14 cellular contexts compared by ENCODE assay signal in the genomic region with DNA sequence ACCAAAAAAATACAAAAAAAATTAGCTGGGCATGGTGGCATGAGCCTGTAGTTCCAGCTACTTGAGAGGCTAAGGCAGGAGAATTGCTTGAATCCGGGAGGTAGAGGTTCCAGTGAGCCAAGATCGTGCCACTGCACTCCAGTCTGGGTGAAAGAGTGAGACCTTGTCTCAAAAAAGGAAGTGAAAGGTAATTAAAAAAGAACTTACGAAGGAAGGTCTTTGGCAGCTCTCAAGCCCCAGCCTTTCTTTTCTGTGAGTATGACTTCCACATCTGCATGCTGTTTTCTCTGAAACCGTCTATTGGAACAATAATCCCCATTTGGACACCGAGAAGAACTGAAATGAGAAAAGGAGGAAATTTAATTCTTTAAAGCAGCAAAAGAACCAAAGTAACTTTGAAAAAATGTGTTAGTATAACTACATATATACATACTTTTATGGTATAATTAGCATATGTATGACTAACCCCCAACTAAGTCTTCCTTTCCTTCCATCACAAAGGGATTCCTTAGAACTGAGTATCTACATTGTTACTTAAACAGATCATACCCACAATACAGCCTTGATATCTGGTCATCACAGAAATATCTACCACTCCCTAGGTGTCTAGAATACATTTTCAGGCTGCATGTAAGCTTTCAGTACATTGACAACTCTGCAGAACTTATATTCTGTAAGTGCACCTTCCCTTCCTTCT. TPM values are rescaled to one million over a fixed set of nuclear protein-coding genes. Genes with fewer than 3 reads are reported as not detected.
A peak's percentile ranks its signal among the peaks of the same experiment; 100 is the strongest.
DNase-seq lines count a peak whose midpoint lies in the region; ATAC-seq and TF ChIP-seq lines count a peak whose summit lies in the region.
"Had no signal": no experiment of that assay in that cellular context is flagged by ENCODE, and none has a peak within 500 bp of the region (broad histone marks: within the 10 kb centered on the region; RNA-seq: fewer than 3 reads in every experiment).

No MANE protein-coding gene starts in this region.

- H3K4me3 ChIP-seq in colonic mucosa = no peak overlapping the region
- H3K4me3 ChIP-seq: dorsolateral prefrontal cortex had no signal

- no peaks in the 10 kb centered on the region for H3K27me3 Mint-ChIP-seq in WTC11 (ENCODE audit: low read depth)
- no peaks in the 10 kb centered on the region for H3K27me3 Mint-ChIP-seq in mesothelial cell of epicardium (ENCODE audit: low read depth)
- H3K27me3 Mint-ChIP-seq: activated T-cell treated with anti-CD3 and anti-CD28 coated beads, Interleukin-2, amount 50 U/mL, for 24 hours had no signal

- H3K36me3 Mint-ChIP-seq in WTC11 (peaks cover 25% of the 10 kb centered on the region), mesothelial cell of epicardium (peaks cover 30% of the 10 kb centered on the region)

- H3K4me1 Mint-ChIP-seq in WTC11 (peaks cover 29% of the 10 kb centered on the region), mesothelial cell of epicardium (peaks cover 7% of the 10 kb centered on the region)

- H3K9me3 Mint-ChIP-seq in WTC11 = no peaks in the 10 kb centered on the region
- H3K9me3 Mint-ChIP-seq in mesothelial cell of epicardium = no peaks in the 10 kb centered on the region
- H3K9me3 Mint-ChIP-seq: activated T-cell treated with anti-CD3 and anti-CD28 coated beads, Interleukin-2, amount 50 U/mL, for 24 hours; T-helper 1 cell treated with Interleukin-12 subunit alpha and Interleukin-12 subunit beta and Interleukin-4 antibody, amounts not matched to agents 30 μg/mL and 1 μg/mL, for 36 hours had no signal

- H3K9ac ChIP-seq in colonic mucosa (ENCODE audit: low read depth in 2 of 2, low read length in 2 of 2) = no peak overlapping the region

- H3K27ac ChIP-seq in colonic mucosa = no peak overlapping the region
- H3K27ac ChIP-seq: dorsolateral prefrontal cortex had no signal

- H3K9me3 ChIP-seq in colonic mucosa = no peaks in the 10 kb centered on the region

- H3K27ac Mint-ChIP-seq in WTC11 = peak overlapping the region; percentile 61
- no peak overlapping the region for H3K27ac Mint-ChIP-seq in mesothelial cell of epicardium
- H3K27ac Mint-ChIP-seq: activated T-cell treated with anti-CD3 and anti-CD28 coated beads, Interleukin-2, amount 50 U/mL, for 24 hours; T-helper 1 cell treated with Interleukin-12 subunit alpha and Interleukin-12 subunit beta and Interleukin-4 antibody, amounts not matched to agents 30 μg/mL and 1 μg/mL, for 36 hours had no signal

- POLR2A ChIA-PET in WTC11 (lab: Charles Lee) = no interaction called here

- 0 out of 2 replicates have a peak overlapping the region, but pooled peaks have one; percentile 9 for H3K4me3 Mint-ChIP-seq in WTC11
- no peak overlapping the region for H3K4me3 Mint-ChIP-seq in mesothelial cell of epicardium
- H3K4me3 Mint-ChIP-seq: activated T-cell treated with anti-CD3 and anti-CD28 coated beads, Interleukin-2, amount 50 U/mL, for 24 hours; T-helper 1 cell treated with Interleukin-12 subunit alpha and Interleukin-12 subunit beta and Interleukin-4 antibody, amounts not matched to agents 30 μg/mL and 1 μg/mL, for 36 hours had no signal

- H3K36me3 ChIP-seq in colonic mucosa = peaks cover 6% of the 10 kb centered on the region

- H3K27me3 ChIP-seq in colonic mucosa = no peaks in the 10 kb centered on the region
- H3K27me3 ChIP-seq: dorsolateral prefrontal cortex had no signal

- TF ChIP-seq CTCF in WTC11 (IDR thresholded peaks at IDR 0.05) = no peak
- no peak for TF ChIP-seq CTCF in mesothelial cell of epicardium (IDR thresholded peaks at IDR 0.05; ENCODE audit: unreplicated experiment)
- TF ChIP-seq CTCF in colonic mucosa (IDR thresholded peaks at IDR 0.05) = no peak

- DNase-seq in EL = peak; percentile 87
- DNase-seq in KBM-7 = peak; percentile 74
- no peak for DNase-seq in WTC11 (ENCODE audit: low spot score)
- peak; percentile 89 for DNase-seq in iris pigment epithelial cell (ENCODE audit: low read depth)
- DNase-seq in mesothelial cell of epicardium (ENCODE audit: low spot score in 2 of 2, unreplicated experiment in 2 of 2) = no peak
- DNase-seq in middle frontal gyrus (ENCODE audit: extremely low spot score, low spot score) = no peak
- DNase-seq in NCI-H187 treated with DMSO at 0.1 percent for 48 hours (lab: John Stamatoyannopoulos, UW) = no peak
- DNase-seq in colonic mucosa = no peak
- DNase-seq: activated T-cell treated with anti-CD3 and anti-CD28 coated beads, Interleukin-2, amount 50 U/mL, for 24 hours; dorsolateral prefrontal cortex; left colon; NCI-H187; retina had no signal

- CTCF ChIA-PET in WTC11 (lab: Charles Lee) = interaction anchor here (0.6 to 0.7 kb wide), 2 partner anchors 231 to 266 kb away, joined by 3 to 4 read pairs; no protein-coding TSS in a partner anchor

- in situ Hi-C loops in KBM-7 (cut with MboI; ENCODE audit: low pct_unique_long_range_greater_than_20kb, low sequenced_read_pairs) = no loop called here

- intact Hi-C loops in colonic mucosa (cut with DNase I) = no loop called here

- H3K4me1 ChIP-seq in colonic mucosa = no peaks in the 10 kb centered on the region

- ATAC-seq in WTC11 = peak; percentile 70
- ATAC-seq: left colon had no signal

TF ChIP-seq in WTC11, 78 proteins besides CTCF, POLR2A, EP300 and RAD21 (continues in another document):
- TF ChIP-seq, protein P1, sequence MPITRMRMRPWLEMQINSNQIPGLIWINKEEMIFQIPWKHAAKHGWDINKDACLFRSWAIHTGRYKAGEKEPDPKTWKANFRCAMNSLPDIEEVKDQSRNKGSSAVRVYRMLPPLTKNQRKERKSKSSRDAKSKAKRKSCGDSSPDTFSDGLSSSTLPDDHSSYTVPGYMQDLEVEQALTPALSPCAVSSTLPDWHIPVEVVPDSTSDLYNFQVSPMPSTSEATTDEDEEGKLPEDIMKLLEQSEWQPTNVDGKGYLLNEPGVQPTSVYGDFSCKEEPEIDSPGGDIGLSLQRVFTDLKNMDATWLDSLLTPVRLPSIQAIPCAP (CRISPR knock-in tag; IDR thresholded peaks at IDR 0.05) = no peak
- TF ChIP-seq, protein P2, sequence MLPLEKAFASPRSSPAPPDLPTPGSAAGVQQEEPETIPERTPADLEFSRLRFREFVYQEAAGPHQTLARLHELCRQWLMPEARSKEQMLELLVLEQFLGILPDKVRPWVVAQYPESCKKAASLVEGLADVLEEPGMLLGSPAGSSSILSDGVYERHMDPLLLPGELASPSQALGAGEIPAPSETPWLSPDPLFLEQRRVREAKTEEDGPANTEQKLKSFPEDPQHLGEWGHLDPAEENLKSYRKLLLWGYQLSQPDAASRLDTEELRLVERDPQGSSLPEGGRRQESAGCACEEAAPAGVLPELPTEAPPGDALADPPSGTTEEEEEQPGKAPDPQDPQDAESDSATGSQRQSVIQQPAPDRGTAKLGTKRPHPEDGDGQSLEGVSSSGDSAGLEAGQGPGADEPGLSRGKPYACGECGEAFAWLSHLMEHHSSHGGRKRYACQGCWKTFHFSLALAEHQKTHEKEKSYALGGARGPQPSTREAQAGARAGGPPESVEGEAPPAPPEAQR (CRISPR knock-in tag; IDR thresholded peaks at IDR 0.05) = no peak
- TF ChIP-seq ZNF263 (CRISPR knock-in tag; IDR thresholded peaks at IDR 0.05; ENCODE audit: low read depth) = no peak
- TF ChIP-seq, protein P3, sequence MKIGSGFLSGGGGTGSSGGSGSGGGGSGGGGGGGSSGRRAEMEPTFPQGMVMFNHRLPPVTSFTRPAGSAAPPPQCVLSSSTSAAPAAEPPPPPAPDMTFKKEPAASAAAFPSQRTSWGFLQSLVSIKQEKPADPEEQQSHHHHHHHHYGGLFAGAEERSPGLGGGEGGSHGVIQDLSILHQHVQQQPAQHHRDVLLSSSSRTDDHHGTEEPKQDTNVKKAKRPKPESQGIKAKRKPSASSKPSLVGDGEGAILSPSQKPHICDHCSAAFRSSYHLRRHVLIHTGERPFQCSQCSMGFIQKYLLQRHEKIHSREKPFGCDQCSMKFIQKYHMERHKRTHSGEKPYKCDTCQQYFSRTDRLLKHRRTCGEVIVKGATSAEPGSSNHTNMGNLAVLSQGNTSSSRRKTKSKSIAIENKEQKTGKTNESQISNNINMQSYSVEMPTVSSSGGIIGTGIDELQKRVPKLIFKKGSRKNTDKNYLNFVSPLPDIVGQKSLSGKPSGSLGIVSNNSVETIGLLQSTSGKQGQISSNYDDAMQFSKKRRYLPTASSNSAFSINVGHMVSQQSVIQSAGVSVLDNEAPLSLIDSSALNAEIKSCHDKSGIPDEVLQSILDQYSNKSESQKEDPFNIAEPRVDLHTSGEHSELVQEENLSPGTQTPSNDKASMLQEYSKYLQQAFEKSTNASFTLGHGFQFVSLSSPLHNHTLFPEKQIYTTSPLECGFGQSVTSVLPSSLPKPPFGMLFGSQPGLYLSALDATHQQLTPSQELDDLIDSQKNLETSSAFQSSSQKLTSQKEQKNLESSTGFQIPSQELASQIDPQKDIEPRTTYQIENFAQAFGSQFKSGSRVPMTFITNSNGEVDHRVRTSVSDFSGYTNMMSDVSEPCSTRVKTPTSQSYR (CRISPR knock-in tag; IDR thresholded peaks at IDR 0.05) = no peak
- TF ChIP-seq, protein P4, sequence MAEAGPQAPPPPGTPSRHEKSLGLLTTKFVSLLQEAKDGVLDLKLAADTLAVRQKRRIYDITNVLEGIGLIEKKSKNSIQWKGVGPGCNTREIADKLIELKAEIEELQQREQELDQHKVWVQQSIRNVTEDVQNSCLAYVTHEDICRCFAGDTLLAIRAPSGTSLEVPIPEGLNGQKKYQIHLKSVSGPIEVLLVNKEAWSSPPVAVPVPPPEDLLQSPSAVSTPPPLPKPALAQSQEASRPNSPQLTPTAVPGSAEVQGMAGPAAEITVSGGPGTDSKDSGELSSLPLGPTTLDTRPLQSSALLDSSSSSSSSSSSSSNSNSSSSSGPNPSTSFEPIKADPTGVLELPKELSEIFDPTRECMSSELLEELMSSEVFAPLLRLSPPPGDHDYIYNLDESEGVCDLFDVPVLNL (CRISPR knock-in tag; IDR thresholded peaks at IDR 0.05; ENCODE audit: borderline replicate concordance, low read depth) = no peak

RNA-seq across cellular contexts. Expression of a gene that starts 50.1 kb away (rescaled TPM):
- total RNA-seq in WTC11 (2021) (33.5 to 39.8 TPM (median 33.5 TPM) in 3 replicates), mesothelial cell of epicardium (68.1 to 73.1 TPM (median 68.8 TPM) in 3 replicates), colonic mucosa (10 to 100 TPM; 39.5 to 48.6 TPM)

Comparison
In these comparisons a context has a peak if more than half of its experiments do, and no peak if none do; other contexts are left out.
1. DNase-seq: peak in EL (single experiment), KBM-7 (single experiment) and iris pigment epithelial cell (single experiment); none in WTC11 (single experiment), mesothelial cell of epicardium (0 of 2), middle frontal gyrus (single experiment), NCI-H187 treated with DMSO at 0.1 percent for 48 hours (single experiment) and colonic mucosa (single experiment).